5 cellular contexts compared by ENCODE assay signal in genomic region chr4:17712166-17712565, GRCh38.
"Had no signal": no experiment of that assay in that cellular context is flagged by ENCODE, and none has a peak within 500 bp of the region (broad histone marks: within the 10 kb centered on the region; RNA-seq: fewer than 3 reads in every experiment).

No MANE protein-coding gene starts in this region.

- H3K27ac Mint-ChIP-seq: GM23338, H9 had no signal

- H3K4me1 Mint-ChIP-seq: GM23338 had no signal

- H3K4me3 ChIP-seq: GM23338, K562 had no signal

- H3K9me3 Mint-ChIP-seq: GM23338, H9 had no signal

- DNase-seq: H9, HCEC 1CT, IMR-90 had no signal

- H3K4me2 ChIP-seq: GM23338 had no signal

- H2AFZ ChIP-seq: GM23338 had no signal

- H3K4me3 Mint-ChIP-seq: GM23338, H9 had no signal

- ATAC-seq: GM23338, K562 had no signal
